ENCODE assay signal across 15 cellular contexts in the genomic region with DNA sequence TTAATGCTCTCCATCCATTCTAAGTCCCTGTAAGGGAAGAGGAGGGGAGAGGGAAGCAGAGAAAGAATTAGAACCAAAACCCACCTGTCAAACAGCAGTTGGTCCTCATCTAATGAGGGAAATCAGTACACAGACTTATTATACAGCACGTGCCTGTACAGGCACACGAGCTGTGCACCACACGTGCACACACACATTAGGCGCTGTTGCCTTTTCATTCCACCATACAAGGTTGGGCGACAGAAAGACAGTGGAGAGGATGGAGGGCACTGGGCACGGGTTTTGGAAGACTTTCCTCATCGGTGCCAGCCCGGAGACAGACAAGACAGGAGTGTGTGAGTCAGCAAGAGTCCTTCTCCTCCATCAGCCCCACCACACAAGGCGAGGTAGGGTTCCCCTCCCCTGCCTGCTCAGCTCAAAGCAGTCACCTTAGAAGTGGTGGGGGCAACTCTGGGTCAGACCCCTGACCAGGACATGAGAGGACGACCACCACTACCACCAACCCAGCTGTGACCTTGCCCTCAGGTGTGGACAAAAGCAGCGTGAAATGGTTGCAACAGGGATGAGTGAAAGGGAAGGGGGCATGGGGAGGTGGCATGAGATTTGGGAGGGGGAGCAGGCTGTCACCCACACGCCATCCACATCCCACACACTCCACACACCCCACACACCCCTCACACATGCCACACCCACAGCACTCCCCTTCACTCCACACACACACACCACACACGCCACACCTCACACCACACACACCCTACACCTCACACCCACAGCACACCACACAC.
DNase-seq lines count a peak whose midpoint lies in the region; ATAC-seq and TF ChIP-seq lines count a peak whose summit lies in the region.
"Had no signal": no experiment of that assay in that cellular context is flagged by ENCODE, and none has a peak within 500 bp of the region (broad histone marks: within the 10 kb centered on the region; RNA-seq: fewer than 3 reads in every experiment).

No MANE protein-coding gene starts in this region.

- POLR2A ChIA-PET in CD4-positive, alpha-beta memory T cell (lab: Charles Lee; ENCODE audit: partially characterized antibody): no interaction called here
- POLR2A ChIA-PET in IMR-90 (lab: Charles Lee; ENCODE audit: unreplicated experiment): no interaction called here

- BruUV-seq in IMR-90 (replicated peaks; lab: Mats Ljungman, UMichigan): no TSS peak

- H2AFZ ChIP-seq in IMR-90 (replicated peaks; ENCODE audit: low read length, poor library complexity): no peak overlapping the region

- H2BK5ac ChIP-seq in IMR-90 (ENCODE audit: low read depth, low read length, poor library complexity, severe bottlenecking): peak overlapping the region; percentile 87

- H2AK9ac ChIP-seq in IMR-90 (replicated peaks; ENCODE audit: low read depth, low read length, poor library complexity): no peak overlapping the region

- no peak; the same call in 1 of the 2 replicates for TF ChIP-seq POLR2A in IMR-90 (IDR thresholded peaks at IDR 0.05; ENCODE audit: low read depth, low read length)
- TF ChIP-seq POLR2A in body of pancreas (IDR thresholded peaks at IDR 0.05): no peak
- TF ChIP-seq POLR2A in vagina (IDR thresholded peaks at IDR 0.05): no peak

- no peak overlapping the region for H3K23ac ChIP-seq in IMR-90 (ENCODE audit: low read depth, low read length)

- peaks cover 44 to 57% of the 10 kb centered on the region in 2 donors for H3K36me3 Mint-ChIP-seq in CD4-positive, alpha-beta memory T cell
- peaks cover 98% of the 10 kb centered on the region for H3K36me3 Mint-ChIP-seq in dendritic cell treated with granulocyte-macrophage colony-stimulating factor and Interleukin-4, amounts not matched to agents 40 ng/mL and 50 ng/mL, for 4 days (ENCODE audit: low read depth)
- H3K36me3 Mint-ChIP-seq in osteocyte (ENCODE audit: unreplicated experiment): peaks cover 48% of the 10 kb centered on the region
- H3K36me3 Mint-ChIP-seq: stimulated activated naive B cell treated with anti-CD40 and anti-IgM and Interleukin-4, amounts not matched to agents 10 μg/mL and 1 μg/mL and 100 μg/mL, for 72 hours had no signal

- CTCF ChIA-PET in CD4-positive, alpha-beta memory T cell (lab: Charles Lee; ENCODE audit: partially characterized antibody): interaction anchor here (1.3 kb wide), 1 partner anchor 102 kb away, joined by 4 read pairs; no protein-coding TSS in a partner anchor
- CTCF ChIA-PET in IMR-90 (lab: Yijun Ruan, JAX): no interaction called here

- peaks cover 20% of the 10 kb centered on the region for H3K36me3 ChIP-seq in CD4-positive, alpha-beta memory T cell (ENCODE audit: insufficient read depth, low read length)
- peaks cover 89% of the 10 kb centered on the region for H3K36me3 ChIP-seq in IMR-90 (ENCODE audit: control insufficient read depth, insufficient read depth, low read length)
- peaks cover 5 to 30% of the 10 kb centered on the region in 2 donors for H3K36me3 ChIP-seq in body of pancreas (replicated peaks in 1 of 2; ENCODE audit: insufficient read depth in 1 of 2, low read depth in 2 of 2)
- H3K36me3 ChIP-seq in vagina: peaks cover 0 to 37% of the 10 kb centered on the region in 2 donors

- no peak for TF ChIP-seq RAD21 in IMR-90 (IDR thresholded peaks at IDR 0.05; ENCODE audit: low read length)

- no peak overlapping the region for H2BK15ac ChIP-seq in IMR-90 (ENCODE audit: low read depth, low read length)

- peaks cover 66 to 97% of the 10 kb centered on the region in 2 experiments for H3K79me1 ChIP-seq in IMR-90 (ENCODE audit: low read depth in 1 of 2, low read length in 2 of 2)

- TF ChIP-seq CTCF in IMR-90 (conservative IDR thresholded peaks at IDR 0.05; ENCODE audit: low read depth, low read length) (no peak), osteocyte (IDR thresholded peaks at IDR 0.05) (no peak), body of pancreas (IDR thresholded peaks at IDR 0.05) (no peak), vagina (IDR thresholded peaks at IDR 0.05) (no peak), foreskin fibroblast (IDR thresholded peaks at IDR 0.05; ENCODE audit: low read depth, low read length) (no peak)

- no peak overlapping the region for H2BK20ac ChIP-seq in IMR-90 (ENCODE audit: low read depth, low read length)

- no peak overlapping the region for H3K4me2 ChIP-seq in IMR-90 (ENCODE audit: low read depth, low read length)

- no peak overlapping the region for H3K4me3 ChIP-seq in CD4-positive, alpha-beta memory T cell (ENCODE audit: low read length in 2 of 2)
- H3K4me3 ChIP-seq in IMR-90 (ENCODE audit: insufficient read depth, low read depth, low read length): no peak overlapping the region
- H3K4me3 ChIP-seq in body of pancreas: no peak overlapping the region
- no peak overlapping the region for H3K4me3 ChIP-seq in vagina
- no peak overlapping the region for H3K4me3 ChIP-seq in foreskin fibroblast (ENCODE audit: low read depth in 1 of 2, low read length in 2 of 2)

- H3K18ac ChIP-seq in IMR-90 (ENCODE audit: low read depth, low read length): no peak overlapping the region; the same call in 1 of the 2 replicates

- ATAC-seq in IMR-90 (ENCODE audit: low read depth) (no peak), body of pancreas (no peak)

- no peak overlapping the region for H4K5ac ChIP-seq in IMR-90 (ENCODE audit: low read depth, low read length)

- peak overlapping the region; percentile 43; the same call in 1 of the 2 replicates for H2AK5ac ChIP-seq in IMR-90 (ENCODE audit: low read depth, low read length)

- H3K4ac ChIP-seq in IMR-90 (ENCODE audit: low read depth, low read length): no peak overlapping the region

- no peaks in the 10 kb centered on the region for H3K9me3 ChIP-seq in CD4-positive, alpha-beta memory T cell (ENCODE audit: control insufficient read depth in 1 of 2, low read length in 2 of 2)
- no peaks in the 10 kb centered on the region for H3K9me3 ChIP-seq in IMR-90 (ENCODE audit: control insufficient read depth, insufficient read depth, low read length)
- no peaks in the 10 kb centered on the region for H3K9me3 ChIP-seq in body of pancreas
- H3K9me3 ChIP-seq in vagina: no peaks in the 10 kb centered on the region

- H3K4me1 Mint-ChIP-seq in CD4-positive, alpha-beta memory T cell: peaks cover 0 to 8% (median 4%) of the 10 kb centered on the region in 4 donors
- peaks cover 37% of the 10 kb centered on the region for H3K4me1 Mint-ChIP-seq in dendritic cell treated with granulocyte-macrophage colony-stimulating factor and Interleukin-4, amounts not matched to agents 40 ng/mL and 50 ng/mL, for 4 days (ENCODE audit: low read depth)
- H3K4me1 Mint-ChIP-seq in osteocyte (ENCODE audit: unreplicated experiment): peaks cover 17% of the 10 kb centered on the region
- H3K4me1 Mint-ChIP-seq: IgD-negative memory B cell had no signal

- H3K14ac ChIP-seq in IMR-90 (replicated peaks; ENCODE audit: low read depth, low read length): 0 out of 2 replicates have a peak overlapping the region, but pooled peaks have one; percentile 60

- no peak overlapping the region for H3K4me3 Mint-ChIP-seq in CD4-positive, alpha-beta memory T cell
- no peak overlapping the region for H3K4me3 Mint-ChIP-seq in dendritic cell treated with granulocyte-macrophage colony-stimulating factor and Interleukin-4, amounts not matched to agents 40 ng/mL and 50 ng/mL, for 4 days
- H3K4me3 Mint-ChIP-seq in osteocyte (ENCODE audit: unreplicated experiment): no peak overlapping the region
- H3K4me3 Mint-ChIP-seq: IgD-negative memory B cell; stimulated activated naive B cell treated with anti-CD40 and anti-IgM and Interleukin-4, amounts not matched to agents 10 μg/mL and 1 μg/mL and 100 μg/mL, for 72 hours had no signal

- 88% methylated on average over 1 of the region's 13 CpGs; no CpG with 5 or more reads in 1 of the 2 experiments for WGBS in IMR-90 (ENCODE audit: extremely low coverage in 2 of 2, insufficient read length in 1 of 2), 2 experiments
- whole genome bisulfite sequencing in body of pancreas, 2 donors: 81 to 88% methylated on average over 12 to 13 of the region's 13 CpGs

- no peak overlapping the region for H3K9ac ChIP-seq in IMR-90 (ENCODE audit: low read depth, low read length)

- intact Hi-C loops in CD4-positive, alpha-beta memory T cell (cut with micrococcal nuclease): no loop called here
- intact Hi-C loops in IMR-90 (cut with micrococcal nuclease) (no loop called here), body of pancreas (cut with DNase I) (no loop called here), vagina (cut with DNase I) (no loop called here)
- intact Hi-C loops in dendritic cell treated with granulocyte-macrophage colony-stimulating factor and Interleukin-4, amounts not matched to agents 40 ng/mL and 50 ng/mL, for 4 days (cut with micrococcal nuclease): no loop called here

- H4K20me1 ChIP-seq in IMR-90 (ENCODE audit: insufficient read depth, low read length): peaks cover 92% of the 10 kb centered on the region

- peak overlapping the region; percentile 2 to 78; a peak in 3 of 4 replicates for H4K8ac ChIP-seq in IMR-90 (ENCODE audit: low read depth in 2 of 2, low read length in 2 of 2)

- no peaks in the 10 kb centered on the region for H3K27me3 ChIP-seq in CD4-positive, alpha-beta memory T cell (ENCODE audit: insufficient read depth, low read length)
- no peaks in the 10 kb centered on the region for H3K27me3 ChIP-seq in IMR-90 (ENCODE audit: control insufficient read depth, insufficient read depth, low read length)
- no peaks in the 10 kb centered on the region for H3K27me3 ChIP-seq in body of pancreas
- no peaks in the 10 kb centered on the region for H3K27me3 ChIP-seq in vagina

- H3K9me3 Mint-ChIP-seq in CD4-positive, alpha-beta memory T cell: peaks cover 0 to 2% (median 0%) of the 10 kb centered on the region in 8 donors
- no peaks in the 10 kb centered on the region for H3K9me3 Mint-ChIP-seq in dendritic cell treated with granulocyte-macrophage colony-stimulating factor and Interleukin-4, amounts not matched to agents 40 ng/mL and 50 ng/mL, for 4 days
- H3K9me3 Mint-ChIP-seq in osteocyte (ENCODE audit: unreplicated experiment): no peaks in the 10 kb centered on the region
- H3K9me3 Mint-ChIP-seq: stimulated activated naive B cell treated with anti-CD40 and anti-IgM and Interleukin-4, amounts not matched to agents 10 μg/mL and 1 μg/mL and 100 μg/mL, for 72 hours had no signal

- H3K27me3 Mint-ChIP-seq in CD4-positive, alpha-beta memory T cell: no peaks in the 10 kb centered on the region
- no peaks in the 10 kb centered on the region for H3K27me3 Mint-ChIP-seq in dendritic cell treated with granulocyte-macrophage colony-stimulating factor and Interleukin-4, amounts not matched to agents 40 ng/mL and 50 ng/mL, for 4 days
- H3K27me3 Mint-ChIP-seq in osteocyte (ENCODE audit: unreplicated experiment): no peaks in the 10 kb centered on the region

- peaks cover 34% of the 10 kb centered on the region for H3K9me1 ChIP-seq in IMR-90 (ENCODE audit: insufficient read depth, low read length)

- no peaks in the 10 kb centered on the region for H3K4me1 ChIP-seq in CD4-positive, alpha-beta memory T cell (ENCODE audit: insufficient read depth, low read length)
- peaks cover 20% of the 10 kb centered on the region for H3K4me1 ChIP-seq in IMR-90 (ENCODE audit: control insufficient read depth, insufficient read depth, low read length)
- no peaks in the 10 kb centered on the region for H3K4me1 ChIP-seq in body of pancreas
- peaks cover 16% of the 10 kb centered on the region for H3K4me1 ChIP-seq in vagina

- dilution Hi-C loops in IMR-90 (cut with HindIII; ENCODE audit: low sequenced_read_pairs, unreplicated experiment): no loop called here

- H3K27ac Mint-ChIP-seq in CD4-positive, alpha-beta memory T cell: peak overlapping the region in 5 of 7 donors; percentile 38 to 78 (median 75)
- H3K27ac Mint-ChIP-seq in dendritic cell treated with granulocyte-macrophage colony-stimulating factor and Interleukin-4, amounts not matched to agents 40 ng/mL and 50 ng/mL, for 4 days: peak overlapping the region; percentile 36
- H3K27ac Mint-ChIP-seq in osteocyte (ENCODE audit: unreplicated experiment): peak overlapping the region; percentile 68

- H3K27ac ChIP-seq in CD4-positive, alpha-beta memory T cell (ENCODE audit: low read depth, low read length): no peak overlapping the region
- H3K27ac ChIP-seq in IMR-90 (ENCODE audit: insufficient read depth, low read length) (peak overlapping the region; percentile 24), body of pancreas (no peak overlapping the region), vagina (no peak overlapping the region)

- H3K56ac ChIP-seq in IMR-90 (ENCODE audit: extremely low read depth, insufficient read depth, low read length): no peak overlapping the region

- no peak overlapping the region for H4K91ac ChIP-seq in IMR-90 (ENCODE audit: insufficient read depth, low read depth, low read length)

- DNase-seq in CD4-positive, alpha-beta memory T cell: no peak
- DNase-seq in IMR-90: no peak
- no peak for DNase-seq in osteocyte (ENCODE audit: extremely low spot score, unreplicated experiment)
- DNase-seq in body of pancreas: no peak
- DNase-seq in vagina (ENCODE audit: extremely low spot score in 2 of 2): no peak
- no peak for DNase-seq in foreskin fibroblast
- DNase-seq in CD1c-positive myeloid dendritic cell (ENCODE audit: extremely low spot score): no peak
- DNase-seq: H7; NCI-H1694 treated with DMSO at 0.1 percent for 48 hours; NCI-H69; Right ventricle myocardium superior; stimulated activated CD4-positive, alpha-beta T cell treated with anti-CD3 and anti-CD28 coated beads, Interleukin-2, amount 100 ng/mL, for 48 hours; stimulated activated naive B cell treated with anti-CD40 and anti-IgM and Interleukin-4, amounts not matched to agents 10 μg/mL and 1 μg/mL and 100 μg/mL, for 72 hours had no signal

- no peak overlapping the region for H2BK120ac ChIP-seq in IMR-90 (ENCODE audit: low read depth, low read length)

- in situ Hi-C loops in IMR-90 (cut with MboI; ENCODE audit: low sequenced_read_pairs): no loop called here
